9 cellular contexts compared by ENCODE assay signal in genomic region chr11:62882428-62882742, GRCh38. TPM values are rescaled to one million over a fixed set of nuclear protein-coding genes. Genes with fewer than 3 reads are reported as not detected.
A peak's percentile ranks its signal among the peaks of the same experiment; 100 is the strongest.
DNase-seq lines count a peak whose midpoint lies in the region; ATAC-seq and TF ChIP-seq lines count a peak whose summit lies in the region.
"Had no signal": no experiment of that assay in that cellular context is flagged by ENCODE, and none has a peak within 500 bp of the region (broad histone marks: within the 10 kb centered on the region; RNA-seq: fewer than 3 reads in every experiment).

No MANE protein-coding gene starts in this region.

- peaks cover 26% of the 10 kb centered on the region for H3K4me1 Mint-ChIP-seq in memory B cell
- peaks cover 47% of the 10 kb centered on the region for H3K4me1 Mint-ChIP-seq in type B pancreatic cell (ENCODE audit: unreplicated experiment)

- H3K27ac ChIP-seq in heart left ventricle, result peak overlapping the region in 9 of 12 donors; percentile 95 to 100 (median 99)
- peak overlapping the region in 3 of 4 donors; percentile 97 to 98 (median 98) for H3K27ac ChIP-seq in body of pancreas

- H3K4me3 ChIP-seq in heart left ventricle, result peak overlapping the region; percentile 80 to 100 (median 96)
- peak overlapping the region; percentile 2 to 60 for H3K4me3 ChIP-seq in body of pancreas

- H3K27ac Mint-ChIP-seq in memory B cell, result peak overlapping the region; percentile 95
- peak overlapping the region; percentile 100 for H3K27ac Mint-ChIP-seq in type B pancreatic cell

- ATAC-seq in heart left ventricle, result no peak
- ATAC-seq in Right ventricle myocardium inferior, result no peak
- no peak for ATAC-seq in body of pancreas
- ATAC-seq in memory B cell (ENCODE audit: low read depth), result no peak

- H3K9me3 Mint-ChIP-seq in memory B cell (no peaks in the 10 kb centered on the region), type B pancreatic cell (no peaks in the 10 kb centered on the region)

- H3K36me3 ChIP-seq in heart left ventricle (peaks cover 0 to 53% (median 50%) of the 10 kb centered on the region in 9 donors), body of pancreas (replicated peaks in 1 of 2; ENCODE audit: insufficient read depth in 1 of 2, low read depth in 2 of 2) (peaks cover 19 to 24% of the 10 kb centered on the region in 2 donors)

- no peak for TF ChIP-seq CTCF in heart left ventricle (IDR thresholded peaks at IDR 0.05)
- no peak for TF ChIP-seq CTCF in body of pancreas (IDR thresholded peaks at IDR 0.05)
- TF ChIP-seq CTCF in type B pancreatic cell (conservative IDR thresholded peaks at IDR 0.05), result no peak

- no peaks in the 10 kb centered on the region for H3K27me3 Mint-ChIP-seq in memory B cell
- H3K27me3 Mint-ChIP-seq in type B pancreatic cell, result no peaks in the 10 kb centered on the region

- H3K36me3 Mint-ChIP-seq in memory B cell, result peaks cover 28% of the 10 kb centered on the region
- H3K36me3 Mint-ChIP-seq in type B pancreatic cell, result peaks cover 47% of the 10 kb centered on the region

- intact Hi-C loops in heart left ventricle (cut with DNase I) (loop anchor here in 1 of 10 donors (5.0 kb wide), 1 partner anchor 95 kb away; the partner anchor contains the start of gene TMEM179B), Right ventricle myocardium inferior (cut with DNase I) (no loop called here), body of pancreas (cut with DNase I) (no loop called here)

- TF ChIP-seq POLR2A in heart left ventricle (IDR thresholded peaks at IDR 0.05), result no peak
- no peak for TF ChIP-seq POLR2A in body of pancreas (IDR thresholded peaks at IDR 0.05)

- H3K27me3 ChIP-seq in heart left ventricle (no peaks in the 10 kb centered on the region), body of pancreas (no peaks in the 10 kb centered on the region)

- DNase-seq in heart left ventricle (no peak), Right ventricle myocardium inferior (ENCODE audit: missing footprints) (no peak), body of pancreas (no peak), memory B cell (ENCODE audit: low spot score in 2 of 2) (no peak), type B pancreatic cell (ENCODE audit: extremely low spot score, unreplicated experiment) (no peak), NCI-H1694 treated with DMSO at 0.1 percent for 48 hours (lab: John Stamatoyannopoulos, UW) (no peak), SHP77 treated with DMSO at 0.1 percent for 48 hours (lab: John Stamatoyannopoulos, UW) (no peak), UCSD-AML1 (lab: John Stamatoyannopoulos, UW; ENCODE audit: unreplicated experiment) (no peak)

- WGBS in heart left ventricle, 4 donors, result 25 to 38% (median 34%) methylated on average over 6 of the region's 6 CpGs
- WGBS in body of pancreas, 2 donors, result 32 to 34% methylated on average over 6 of the region's 6 CpGs

- H3K9me3 ChIP-seq in heart left ventricle (no peaks in the 10 kb centered on the region), body of pancreas (no peaks in the 10 kb centered on the region)

- H3K4me1 ChIP-seq in heart left ventricle (peaks cover 13 to 60% (median 40%) of the 10 kb centered on the region in 12 donors), body of pancreas (peaks cover 59% of the 10 kb centered on the region)

- H3K4me3 Mint-ChIP-seq in memory B cell (peak overlapping the region; percentile 100), type B pancreatic cell (peak overlapping the region; percentile 100)

RNA-seq across cellular contexts. Expression of gene SLC3A2, which starts 1.7 kb away (rescaled TPM):
- total RNA-seq in heart left ventricle (10 to 100 TPM; 26.6 to 76.0 (median 59.1) TPM), Right ventricle myocardium inferior (39.7 TPM), body of pancreas (100 to 1,000 TPM in 1 of 2 donors, 10 to 100 TPM in 1; 75.5 to 108 TPM), type B pancreatic cell (ENCODE audit: low replicate concordance) (190 and 287 TPM in 2 replicates)
- polyA plus RNA-seq in heart left ventricle, result 100 to 1,000 TPM in 1 of 2 donors, 10 to 100 TPM in 1; 27.1 to 103 TPM

RNA-seq across cellular contexts. Expression of gene CHRM1, which starts 38.8 kb away (rescaled TPM):
- total RNA-seq in heart left ventricle (under 1 TPM in 2 of 9 donors, not detected in 7; 0.08 to 0.31 TPM), Right ventricle myocardium inferior (not detected), body of pancreas (not detected), type B pancreatic cell (ENCODE audit: low replicate concordance) (0.29 and 2.1 TPM in 2 replicates)
- polyA plus RNA-seq in heart left ventricle, result not detected

RNA-seq across cellular contexts. Expression of gene WDR74, which starts 43.0 kb away (rescaled TPM):
- total RNA-seq in heart left ventricle (10 to 100 TPM; 19.2 to 36.6 (median 24.8) TPM), Right ventricle myocardium inferior (25.4 TPM), body of pancreas (10 to 100 TPM; 15.8 to 40.0 TPM), type B pancreatic cell (ENCODE audit: low replicate concordance) (47.6 and 58.3 TPM in 2 replicates)
- 10 to 100 TPM; 28.7 to 70.6 TPM for polyA plus RNA-seq in heart left ventricle

RNA-seq across cellular contexts. Expression of gene TEX54, which starts 49.7 kb away (rescaled TPM):
- total RNA-seq in heart left ventricle (not detected), Right ventricle myocardium inferior (not detected), body of pancreas (not detected), type B pancreatic cell (ENCODE audit: low replicate concordance) (not detected in 2 replicates)
- polyA plus RNA-seq in heart left ventricle, result not detected
- polyA plus RNA-seq: adipose tissue had no signal

RNA-seq across cellular contexts. Expression of gene STX5, which starts 50.5 kb away (rescaled TPM):
- total RNA-seq in heart left ventricle (10 to 100 TPM; 16.2 to 26.8 (median 18.9) TPM), Right ventricle myocardium inferior (18.5 TPM), body of pancreas (10 to 100 TPM; 20.1 to 23.6 TPM), type B pancreatic cell (ENCODE audit: low replicate concordance) (42.4 and 51.7 TPM in 2 replicates)
- polyA plus RNA-seq in heart left ventricle, result 10 to 100 TPM in 1 of 2 donors, 1 to 10 TPM in 1; 8.6 to 36.1 TPM
